Comparison of ENCODE assay signal across 1 cellular context in the genomic region with DNA sequence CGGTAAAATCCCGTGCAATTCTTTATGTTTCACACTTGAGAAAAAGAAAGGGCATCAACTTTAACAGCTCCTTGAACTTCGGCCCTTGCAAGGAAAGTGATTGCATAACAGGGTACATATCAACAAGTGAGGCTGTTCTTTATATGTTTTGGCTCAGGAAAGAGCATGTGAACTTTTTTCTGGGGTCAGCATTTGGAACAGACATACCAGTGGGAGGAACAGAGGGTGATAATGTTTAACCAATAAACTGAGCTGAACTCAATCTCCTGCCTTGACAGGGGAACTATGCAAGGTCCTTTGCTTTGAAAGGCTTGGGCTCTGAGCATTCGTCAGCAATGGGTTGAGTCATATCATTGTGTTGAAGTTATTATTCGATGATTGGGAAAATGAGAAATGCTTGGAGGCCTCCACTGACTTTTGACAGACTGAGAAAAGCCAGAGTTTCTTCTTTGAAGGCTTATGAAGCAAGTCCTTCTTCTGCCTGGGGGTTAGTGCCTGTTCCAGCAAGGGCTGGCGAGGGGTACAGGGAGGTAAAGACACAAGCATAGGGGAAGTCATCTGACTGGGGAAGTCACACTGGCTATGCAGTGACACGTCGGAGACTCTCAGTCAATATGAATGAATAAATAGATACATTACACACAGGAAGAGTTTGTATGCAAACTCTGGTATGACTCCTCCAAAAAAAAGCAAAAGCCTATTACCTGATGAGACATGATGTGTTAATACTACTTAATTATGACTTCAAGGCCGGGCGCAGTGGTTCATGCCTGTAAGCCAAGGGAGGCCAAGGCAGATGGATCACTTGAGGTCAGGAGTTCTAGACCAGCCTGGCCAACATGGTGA.
TF ChIP-seq lines count a peak whose summit lies in the region.

No MANE protein-coding gene starts in this region.

TF ChIP-seq in HepG2, 621 proteins besides CTCF, POLR2A, EP300 and RAD21 (continued from another document):
- TF ChIP-seq HMGXB3 (CRISPR knock-in tag; IDR thresholded peaks at IDR 0.05; ENCODE audit: borderline replicate concordance), result 0 out of 2 replicates have a peak, but pooled peaks have one; percentile 38
- no peak for TF ChIP-seq GABPA (IDR thresholded peaks at IDR 0.05; ENCODE audit: low read depth, low read length)
- TF ChIP-seq GABPA (CRISPR knock-in tag; IDR thresholded peaks at IDR 0.05; ENCODE audit: low read depth), result peak; percentile 43
